10 cellular contexts compared by ENCODE assay signal in genomic region chr1:12453400-12454343, GRCh38.
A peak's percentile ranks its signal among the peaks of the same experiment; 100 is the strongest.
DNase-seq lines count a peak whose midpoint lies in the region; ATAC-seq and TF ChIP-seq lines count a peak whose summit lies in the region.
"Had no signal": no experiment of that assay in that cellular context is flagged by ENCODE, and none has a peak within 500 bp of the region (broad histone marks: within the 10 kb centered on the region; RNA-seq: fewer than 3 reads in every experiment).

No MANE protein-coding gene starts in this region.

- peak overlapping the region; percentile 28 for H3K27ac ChIP-seq in naive thymus-derived CD4-positive, alpha-beta T cell (ENCODE audit: low read depth, low read length)
- H3K27ac ChIP-seq in vagina, result peak overlapping the region; percentile 73
- H3K27ac ChIP-seq: neutrophil had no signal

- no peak for TF ChIP-seq POLR2A in vagina (IDR thresholded peaks at IDR 0.05)

- DNase-seq in stimulated activated CD8-positive, alpha-beta memory T cell treated with anti-CD3 and anti-CD28 coated beads, Interleukin-7, amount 100 ng/mL, for 4 hours (ENCODE audit: low read depth in 2 of 2), result peak; percentile 24 to 26
- no peak for DNase-seq in stimulated activated CD8-positive, alpha-beta memory T cell treated with anti-CD3 and anti-CD28 coated beads, Interleukin-4, amount 100 ng/mL, for 48 hours
- DNase-seq in effector memory CD8-positive, alpha-beta T cell, result no peak
- peak in 6 of 9 donors; percentile 37 to 60 (median 51) for DNase-seq in naive thymus-derived CD4-positive, alpha-beta T cell
- no peak for DNase-seq in vagina (ENCODE audit: extremely low spot score in 2 of 2)
- no peak for DNase-seq in GDM1 (lab: John Stamatoyannopoulos, UW)
- DNase-seq: NCI-H446 treated with DMSO at 0.1 percent for 48 hours had no signal

- H3K27me3 ChIP-seq in naive thymus-derived CD4-positive, alpha-beta T cell (ENCODE audit: control insufficient read depth in 2 of 2, insufficient read depth in 2 of 2, low read length in 2 of 2), result no peaks in the 10 kb centered on the region
- no peaks in the 10 kb centered on the region for H3K27me3 ChIP-seq in vagina
- H3K27me3 ChIP-seq: neutrophil had no signal

- intact Hi-C loops in naive thymus-derived CD4-positive, alpha-beta T cell (cut with micrococcal nuclease), result loop anchor here in 1 of 2 donors (1.0 kb wide), 1 partner anchor 57 kb away; no protein-coding TSS in a partner anchor
- intact Hi-C loops in vagina (cut with DNase I), result no loop called here

- no peaks in the 10 kb centered on the region for H3K9me3 Mint-ChIP-seq in effector memory CD8-positive, alpha-beta T cell
- no peaks in the 10 kb centered on the region for H3K9me3 Mint-ChIP-seq in naive thymus-derived CD4-positive, alpha-beta T cell

- no peak for ATAC-seq in effector memory CD8-positive, alpha-beta T cell (replicated peaks)
- peak; percentile 31 for ATAC-seq in naive thymus-derived CD4-positive, alpha-beta T cell
- ATAC-seq in GM21381 (IDR thresholded peaks at IDR 0.05; ENCODE audit: unreplicated experiment) (no peak), GM21367 (IDR thresholded peaks at IDR 0.05; ENCODE audit: unreplicated experiment) (no peak)

- TF ChIP-seq CTCF in vagina (IDR thresholded peaks at IDR 0.05), result no peak

- peaks cover 16% of the 10 kb centered on the region for H3K36me3 Mint-ChIP-seq in effector memory CD8-positive, alpha-beta T cell (ENCODE audit: insufficient read depth)
- H3K36me3 Mint-ChIP-seq in naive thymus-derived CD4-positive, alpha-beta T cell, result peaks cover 0 to 55% (median 11%) of the 10 kb centered on the region in 5 donors

- POLR2A ChIA-PET in naive thymus-derived CD4-positive, alpha-beta T cell (lab: Charles Lee), result interaction anchor here (0.6 to 14.5 kb wide), 6 partner anchors 14 to 88 kb away, joined by 3 to 212 read pairs (median 4); no protein-coding TSS in a partner anchor

- H3K4me1 Mint-ChIP-seq in effector memory CD8-positive, alpha-beta T cell (ENCODE audit: low read depth in 2 of 2), result peaks cover 25 to 48% of the 10 kb centered on the region in 2 donors
- peaks cover 52 to 98% (median 97%) of the 10 kb centered on the region in 7 donors for H3K4me1 Mint-ChIP-seq in naive thymus-derived CD4-positive, alpha-beta T cell

- H3K9me3 ChIP-seq in naive thymus-derived CD4-positive, alpha-beta T cell (ENCODE audit: control insufficient read depth in 2 of 3, low read length in 3 of 3), result no peaks in the 10 kb centered on the region
- no peaks in the 10 kb centered on the region for H3K9me3 ChIP-seq in vagina
- H3K9me3 ChIP-seq: neutrophil had no signal

- peaks cover 19 to 94% of the 10 kb centered on the region in 2 donors for H3K4me1 ChIP-seq in naive thymus-derived CD4-positive, alpha-beta T cell (ENCODE audit: control insufficient read depth in 2 of 2, insufficient read depth in 2 of 2, low read length in 2 of 2)
- peaks cover 99% of the 10 kb centered on the region for H3K4me1 ChIP-seq in vagina

- no peak overlapping the region for H3K4me3 ChIP-seq in naive thymus-derived CD4-positive, alpha-beta T cell (ENCODE audit: low read length)
- H3K4me3 ChIP-seq in vagina, result no peak overlapping the region

- no peak overlapping the region for H3K4me3 Mint-ChIP-seq in effector memory CD8-positive, alpha-beta T cell
- H3K4me3 Mint-ChIP-seq in naive thymus-derived CD4-positive, alpha-beta T cell, result peak overlapping the region; percentile 39 to 82 (median 68)

- CTCF ChIA-PET in naive thymus-derived CD4-positive, alpha-beta T cell (lab: Charles Lee), result no interaction called here

- peaks cover 0 to 6% (median 0%) of the 10 kb centered on the region in 3 experiments for H3K36me3 ChIP-seq in naive thymus-derived CD4-positive, alpha-beta T cell (ENCODE audit: control insufficient read depth in 2 of 3, insufficient read depth in 3 of 3, low read length in 3 of 3)
- peaks cover 0 to 4% of the 10 kb centered on the region in 2 donors for H3K36me3 ChIP-seq in vagina

- peak overlapping the region; percentile 29 to 74 for H3K27ac Mint-ChIP-seq in effector memory CD8-positive, alpha-beta T cell
- peak overlapping the region; percentile 80 to 98 (median 91) for H3K27ac Mint-ChIP-seq in naive thymus-derived CD4-positive, alpha-beta T cell

- H3K27me3 Mint-ChIP-seq in effector memory CD8-positive, alpha-beta T cell, result no peaks in the 10 kb centered on the region
- H3K27me3 Mint-ChIP-seq in naive thymus-derived CD4-positive, alpha-beta T cell, result peaks cover 0 to 10% (median 0%) of the 10 kb centered on the region in 5 donors

Comparison
In these comparisons a context has a peak if more than half of its experiments do, and no peak if none do; other contexts are left out.
1. DNase-seq: peak in stimulated activated CD8-positive, alpha-beta memory T cell treated with anti-CD3 and anti-CD28 coated beads, Interleukin-7, amount 100 ng/mL, for 4 hours (2 of 2) and naive thymus-derived CD4-positive, alpha-beta T cell (6 of 9); none in stimulated activated CD8-positive, alpha-beta memory T cell treated with anti-CD3 and anti-CD28 coated beads, Interleukin-4, amount 100 ng/mL, for 48 hours (single experiment), effector memory CD8-positive, alpha-beta T cell (0 of 3), vagina (0 of 2) and GDM1 (single experiment).
2. H3K4me3 Mint-ChIP-seq: peak in naive thymus-derived CD4-positive, alpha-beta T cell (10 of 10); none in effector memory CD8-positive, alpha-beta T cell (0 of 2).